Comparison of ENCODE assay signal across 14 cellular contexts in genomic region chr15:83904107-83904720, GRCh38.
DNase-seq lines count a peak whose midpoint lies in the region; ATAC-seq and TF ChIP-seq lines count a peak whose summit lies in the region.
"Had no signal": no experiment of that assay in that cellular context is flagged by ENCODE, and none has a peak within 500 bp of the region (broad histone marks: within the 10 kb centered on the region; RNA-seq: fewer than 3 reads in every experiment).

No MANE protein-coding gene starts in this region.

- no peak overlapping the region for H3K4me3 ChIP-seq in left lung
- no peak overlapping the region for H3K4me3 ChIP-seq in tibial artery
- H3K4me3 ChIP-seq: heart left ventricle had no signal

- H3K36me3 ChIP-seq in left lung (no peaks in the 10 kb centered on the region), tibial artery (peaks cover 0 to 33% (median 32%) of the 10 kb centered on the region in 3 donors)

- H3K9me3 ChIP-seq in left lung (peaks cover 0 to 4% of the 10 kb centered on the region in 2 donors), tibial artery (peaks cover 0 to 4% (median 0%) of the 10 kb centered on the region in 3 donors)

- peak; percentile 57 for DNase-seq in HT1080 (ENCODE audit: low read depth)
- peak; percentile 33 for DNase-seq in cerebellum (ENCODE audit: low spot score)
- DNase-seq in left lung: peak in 1 of 2 donors; percentile 47
- no peak for DNase-seq in tibial artery
- DNase-seq in NCI-H2227 treated with DMSO at 0.1 percent for 48 hours (lab: John Stamatoyannopoulos, UW): no peak
- DNase-seq in NCI-H2196 (lab: John Stamatoyannopoulos, UW; ENCODE audit: unreplicated experiment): no peak
- DNase-seq: activated T-cell treated with anti-CD3 and anti-CD28 coated beads, Interleukin-2, amount 50 U/mL, for 48 hours; caudate nucleus; DMS153; NCI-H2029 treated with DMSO at 0.1 percent for 48 hours; stimulated activated naive CD4-positive, alpha-beta T cell treated with Interleukin-2 at 50 U/mL for 16 hours had no signal

- intact Hi-C loops in left lung (cut with DNase I) (no loop called here), tibial artery (cut with DNase I; ENCODE audit: low total_unique reads) (no loop called here)

- no peak overlapping the region for H3K27ac ChIP-seq in left lung
- H3K27ac ChIP-seq in tibial artery: peak overlapping the region; percentile 28 to 46

- H3K4me1 ChIP-seq in left lung: no peaks in the 10 kb centered on the region
- H3K4me1 ChIP-seq in tibial artery: peaks cover 0 to 10% (median 8%) of the 10 kb centered on the region in 4 donors

- H3K27me3 ChIP-seq in left lung: no peaks in the 10 kb centered on the region
- no peaks in the 10 kb centered on the region for H3K27me3 ChIP-seq in tibial artery
- H3K27me3 ChIP-seq: heart left ventricle had no signal

- TF ChIP-seq CTCF in left lung (IDR thresholded peaks at IDR 0.05) (no peak), tibial artery (IDR thresholded peaks at IDR 0.05) (no peak)

- peak; percentile 88 for ATAC-seq in left lung
- ATAC-seq in HG02981 (IDR thresholded peaks at IDR 0.05; ENCODE audit: unreplicated experiment): no peak
- no peak for ATAC-seq in HG02840 (IDR thresholded peaks at IDR 0.05; ENCODE audit: low FRiP score, unreplicated experiment)

Comparison
In these comparisons a context has a peak if more than half of its experiments do, and no peak if none do; other contexts are left out.
1. DNase-seq: peak in HT1080 (single experiment) and cerebellum (single experiment); none in tibial artery (0 of 2), NCI-H2227 treated with DMSO at 0.1 percent for 48 hours (single experiment) and NCI-H2196 (single experiment).
2. H3K27ac ChIP-seq: peak in tibial artery (2 of 2); none in left lung (0 of 2).